In the genomic region with DNA sequence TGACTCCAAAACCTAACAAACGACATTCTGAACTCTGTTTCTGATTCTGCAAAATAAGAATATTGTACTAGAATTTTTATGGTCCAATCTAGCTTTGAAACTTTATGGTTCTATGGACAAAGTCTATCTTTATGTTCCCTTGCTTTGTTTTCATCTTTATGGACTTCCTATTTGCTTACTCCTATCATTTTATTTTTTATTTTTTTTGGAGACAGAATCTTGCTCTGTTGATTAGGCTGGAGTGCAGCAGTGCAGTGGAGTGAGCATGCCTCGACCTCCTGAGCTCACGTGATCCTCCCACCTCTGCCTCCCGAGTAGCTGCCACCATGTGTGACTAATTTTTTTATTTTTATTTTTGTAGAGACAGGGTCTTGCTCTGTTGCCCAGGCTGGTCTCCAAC, we compare ENCODE assay signal across 29 cellular contexts. TPM values are rescaled to one million over a fixed set of nuclear protein-coding genes. Genes with fewer than 3 reads are reported as not detected.
"Had no signal": no experiment of that assay in that cellular context is flagged by ENCODE, and none has a peak within 500 bp of the region (broad histone marks: within the 10 kb centered on the region; RNA-seq: fewer than 3 reads in every experiment).

No MANE protein-coding gene starts in this region.

- H3K4me3 Mint-ChIP-seq: activated CD8-positive, alpha-beta T cell treated with anti-CD3 and anti-CD28 coated beads, Interleukin-2, amount 10 ng/mL, durations not matched to agents 7 days and 5 days; activated naive CD4-positive, alpha-beta T cell treated with anti-CD3 and anti-CD28 coated beads, Interleukin-2, amount 50 U/mL, for 24 hours had no signal

- H3K27me3 ChIP-seq: body of pancreas, Peyer's patch, SJCRH30 had no signal

- H3K27ac Mint-ChIP-seq: activated CD8-positive, alpha-beta T cell treated with anti-CD3 and anti-CD28 coated beads, Interleukin-2, amount 10 ng/mL, durations not matched to agents 7 days and 5 days; activated naive CD4-positive, alpha-beta T cell treated with anti-CD3 and anti-CD28 coated beads, Interleukin-2, amount 50 U/mL, for 24 hours had no signal

- H3K9me3 ChIP-seq: body of pancreas, Peyer's patch, SJCRH30, SK-N-SH had no signal

- ATAC-seq: activated CD4-positive, CD25-positive, alpha-beta regulatory T cell treated with anti-CD3 and anti-CD28 coated beads, Interleukin-2, amount 50 U/mL, for 24 hours; activated CD8-positive, alpha-beta T cell treated with anti-CD3 and anti-CD28 coated beads, Interleukin-2, amount 10 ng/mL, durations not matched to agents 7 days and 5 days; body of pancreas had no signal

- H3K9ac ChIP-seq: SK-N-SH had no signal

- H3K4me2 ChIP-seq: SK-N-SH had no signal

- DNase-seq: activated CD4-positive, alpha-beta T cell treated with anti-CD3 and anti-CD28 coated beads for 4 hours; activated CD8-positive, alpha-beta memory T cell treated with anti-CD3 and anti-CD28 coated beads, Interleukin-2, amount 50 U/mL, for 48 hours; activated CD8-positive, alpha-beta T cell treated with anti-CD3 and anti-CD28 coated beads, Interleukin-2, amount 10 ng/mL, durations not matched to agents 7 days and 5 days; activated effector memory CD4-positive, alpha-beta T cell treated with Interleukin-2 at 50 U/mL for 16 hours; activated naive CD4-positive, alpha-beta T cell; activated T-cell treated with anti-CD3 and anti-CD28 coated beads, Interleukin-2, amount 50 U/mL, for 1 hour; aorta; body of pancreas; Kasumi-1; KBM-7; NCI-H1092; NCI-H1417; NCI-H1930; NCI-H226; NCI-H510A; NCI-H526 treated with DMSO at 0.1 percent for 48 hours; NCI-H82; NK-92 treated with Interleukin-12 subunit alpha and Interleukin-12 subunit beta, amount 100 ng/mL, for 24 hours; OCI-M1; Right ventricle myocardium superior; SJCRH30; SK-N-SH; SW 1271 had no signal

- H3K4me3 ChIP-seq: body of pancreas, Peyer's patch, SJCRH30 had no signal

- H3K27me3 Mint-ChIP-seq: activated naive CD4-positive, alpha-beta T cell treated with anti-CD3 and anti-CD28 coated beads, Interleukin-2, amount 50 U/mL, for 24 hours had no signal

- H3K27ac ChIP-seq: body of pancreas, RWPE1, SJCRH30 had no signal

- H3K9me3 Mint-ChIP-seq: activated naive CD4-positive, alpha-beta T cell treated with anti-CD3 and anti-CD28 coated beads, Interleukin-2, amount 50 U/mL, for 24 hours had no signal

RNA-seq across cellular contexts. Expression of a gene that starts 17.6 kb away (rescaled TPM):
- total RNA-seq: activated CD8-positive, alpha-beta T cell treated with anti-CD3 and anti-CD28 coated beads, Interleukin-2, amount 10 ng/mL, durations not matched to agents 7 days and 5 days; body of pancreas; M059J; Right ventricle myocardium superior; SJCRH30; T-helper 1 cell treated with Interleukin-12 subunit alpha and Interleukin-12 subunit beta and Interleukin-4 antibody, amounts not matched to agents 30 ng/mL and 1 ng/mL, for 36 hours had no signal
